12 cellular contexts compared by ENCODE assay signal in the genomic region with DNA sequence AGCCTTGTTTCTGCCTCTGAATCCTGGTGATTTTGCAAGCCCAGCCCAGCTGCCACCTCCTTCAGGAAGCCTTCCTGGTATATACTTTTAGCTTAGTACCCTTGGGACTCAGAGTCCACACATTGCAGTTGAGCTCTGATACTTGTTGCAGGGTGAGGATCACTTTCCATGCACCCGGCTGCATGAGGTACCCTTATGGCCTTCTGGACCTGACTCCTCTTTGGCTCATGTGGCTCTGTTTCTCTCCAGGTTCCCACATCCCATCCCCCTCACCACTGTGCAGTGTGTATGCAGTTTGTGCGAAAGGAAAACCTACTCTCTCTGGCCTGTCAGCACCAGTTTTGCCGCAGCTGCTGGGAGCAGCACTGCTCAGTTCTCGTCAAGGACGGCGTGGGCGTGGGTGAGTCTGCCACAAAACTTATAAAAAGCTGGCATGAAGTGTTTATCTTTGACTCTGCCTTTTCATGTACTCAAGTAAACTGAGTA. TPM values are rescaled to one million over a fixed set of nuclear protein-coding genes. Genes with fewer than 3 reads are reported as not detected.
DNase-seq lines count a peak whose midpoint lies in the region; ATAC-seq and TF ChIP-seq lines count a peak whose summit lies in the region.
"Had no signal": no experiment of that assay in that cellular context is flagged by ENCODE, and none has a peak within 500 bp of the region (broad histone marks: within the 10 kb centered on the region; RNA-seq: fewer than 3 reads in every experiment).

No MANE protein-coding gene starts in this region.

- peak; percentile 25 for DNase-seq in GM23248
- DNase-seq in activated CD8-positive, alpha-beta T cell treated with anti-CD3 and anti-CD28 coated beads, Interleukin-2, amount 10 ng/mL, durations not matched to agents 7 days and 5 days = no peak
- peak in 3 of 5 donors; percentile 20 to 52 (median 41) for DNase-seq in ovary
- DNase-seq in NCI-H2107 (lab: John Stamatoyannopoulos, UW) = no peak
- DNase-seq in cerebellar nuclear complex (lab: John Stamatoyannopoulos, UW) = no peak
- DNase-seq: activated CD8-positive, alpha-beta memory T cell treated with anti-CD3 and anti-CD28 coated beads for 24 hours; foreskin melanocyte; lower lobe of right lung; NCI-H524 treated with DMSO at 0.1 percent for 48 hours; stimulated activated naive CD8-positive, alpha-beta T cell treated with anti-CD3 and anti-CD28 coated beads, Interleukin-15, amount 100 ng/mL, for 72 hours had no signal

- H3K9me2 ChIP-seq in GM23248 (ENCODE audit: insufficient read depth) = no peaks in the 10 kb centered on the region

- H3K36me3 ChIP-seq in GM23248 (ENCODE audit: low read depth) (peaks cover 51% of the 10 kb centered on the region), ovary (no peaks in the 10 kb centered on the region)

- H3K4me2 ChIP-seq in GM23248 (ENCODE audit: unreplicated experiment) = no peak overlapping the region

- CTCF ChIA-PET in activated CD8-positive, alpha-beta T cell treated with anti-CD3 and anti-CD28 coated beads, Interleukin-2, amount 10 ng/mL, durations not matched to agents 7 days and 5 days (lab: Charles Lee) = interaction anchor here (1.6 kb wide), 1 partner anchor 227 kb away, joined by 7 read pairs; no protein-coding TSS in a partner anchor

- WGBS in GM23248 (ENCODE audit: low coverage in 1 of 2, low lambda C conversion rate in 2 of 2, missing lambda C conversion rate in 2 of 2), 2 experiments = 91 to 93% methylated on average over 7 of the region's 7 CpGs
- 42 to 70% (median 49%) methylated on average over 7 of the region's 7 CpGs for WGBS in ovary, 3 donors

- no peak for ATAC-seq in activated CD8-positive, alpha-beta T cell treated with anti-CD3 and anti-CD28 coated beads, Interleukin-2, amount 10 ng/mL, durations not matched to agents 7 days and 5 days
- ATAC-seq in HG02678 (IDR thresholded peaks at IDR 0.05; ENCODE audit: unreplicated experiment) = no peak
- ATAC-seq: right lobe of liver; stimulated activated naive CD8-positive, alpha-beta T cell treated with anti-CD3 and anti-CD28 coated beads, Interleukin-15, amount 100 ng/mL, for 72 hours had no signal

- POLR2A ChIA-PET in activated CD8-positive, alpha-beta T cell treated with anti-CD3 and anti-CD28 coated beads, Interleukin-2, amount 10 ng/mL, durations not matched to agents 7 days and 5 days (lab: Charles Lee) = interaction anchor here (0.6 kb wide), 1 partner anchor 310 kb away, joined by 3 read pairs; no protein-coding TSS in a partner anchor

- no peak overlapping the region for H3K9ac ChIP-seq in GM23248

- intact Hi-C loops in ovary (cut with DNase I) = no loop called here

- H3K4me3 ChIP-seq in GM23248 (no peak overlapping the region), ovary (no peak overlapping the region)
- H3K4me3 ChIP-seq: lower lobe of right lung, right lobe of liver had no signal

- H3K4me3 Mint-ChIP-seq in activated CD8-positive, alpha-beta T cell treated with anti-CD3 and anti-CD28 coated beads, Interleukin-2, amount 10 ng/mL, durations not matched to agents 7 days and 5 days = no peak overlapping the region
- H3K4me3 Mint-ChIP-seq: stimulated activated naive CD8-positive, alpha-beta T cell treated with anti-CD3 and anti-CD28 coated beads, Interleukin-15, amount 100 ng/mL, for 72 hours had no signal

- peaks cover 14% of the 10 kb centered on the region; the same call in 1 of the 2 replicates for H3K79me2 ChIP-seq in GM23248 (ENCODE audit: insufficient read depth)

- TF ChIP-seq EP300 in ovary (IDR thresholded peaks at IDR 0.05) = no peak

- no peak overlapping the region for H2AFZ ChIP-seq in GM23248

- H3K9me3 ChIP-seq in GM23248 (ENCODE audit: low read depth) (no peaks in the 10 kb centered on the region), ovary (no peaks in the 10 kb centered on the region)
- H3K9me3 ChIP-seq: lower lobe of right lung, right lobe of liver had no signal

- no peaks in the 10 kb centered on the region for H3K27me3 Mint-ChIP-seq in activated CD8-positive, alpha-beta T cell treated with anti-CD3 and anti-CD28 coated beads, Interleukin-2, amount 10 ng/mL, durations not matched to agents 7 days and 5 days (ENCODE audit: low read depth)
- H3K27me3 Mint-ChIP-seq: stimulated activated naive CD8-positive, alpha-beta T cell treated with anti-CD3 and anti-CD28 coated beads, Interleukin-15, amount 100 ng/mL, for 72 hours had no signal

- peaks cover 5% of the 10 kb centered on the region; the same call in 1 of the 2 replicates for H3F3A ChIP-seq in GM23248 (ENCODE audit: insufficient read depth)

- H3K27ac ChIP-seq in GM23248 (no peak overlapping the region), ovary (no peak overlapping the region)
- H3K27ac ChIP-seq: lower lobe of right lung, right lobe of liver had no signal

- H3K27me3 ChIP-seq in GM23248 (replicated peaks; ENCODE audit: insufficient read depth) (no peaks in the 10 kb centered on the region), ovary (no peaks in the 10 kb centered on the region)
- H3K27me3 ChIP-seq: right lobe of liver had no signal

- H3K27ac Mint-ChIP-seq in activated CD8-positive, alpha-beta T cell treated with anti-CD3 and anti-CD28 coated beads, Interleukin-2, amount 10 ng/mL, durations not matched to agents 7 days and 5 days = peak overlapping the region; percentile 60

- no peak for TF ChIP-seq POLR2A in ovary (IDR thresholded peaks at IDR 0.05)

- in situ Hi-C loops in GM23248 (cut with MboI) = no loop called here

- TF ChIP-seq CTCF in ovary (IDR thresholded peaks at IDR 0.05) = no peak

- H3K36me3 Mint-ChIP-seq in activated CD8-positive, alpha-beta T cell treated with anti-CD3 and anti-CD28 coated beads, Interleukin-2, amount 10 ng/mL, durations not matched to agents 7 days and 5 days (ENCODE audit: low read depth) = peaks cover 54% of the 10 kb centered on the region

- no peaks in the 10 kb centered on the region for H3K9me3 Mint-ChIP-seq in activated CD8-positive, alpha-beta T cell treated with anti-CD3 and anti-CD28 coated beads, Interleukin-2, amount 10 ng/mL, durations not matched to agents 7 days and 5 days (ENCODE audit: insufficient read depth)
- H3K9me3 Mint-ChIP-seq: stimulated activated naive CD8-positive, alpha-beta T cell treated with anti-CD3 and anti-CD28 coated beads, Interleukin-15, amount 100 ng/mL, for 72 hours had no signal

- no peaks in the 10 kb centered on the region for H4K20me1 ChIP-seq in GM23248 (ENCODE audit: insufficient read depth)

- H3K4me1 ChIP-seq in GM23248 (ENCODE audit: insufficient read depth) (no peaks in the 10 kb centered on the region), ovary (ENCODE audit: insufficient read depth) (peaks cover 4% of the 10 kb centered on the region)
- H3K4me1 ChIP-seq: lower lobe of right lung, right lobe of liver had no signal

- H3K4me1 Mint-ChIP-seq in activated CD8-positive, alpha-beta T cell treated with anti-CD3 and anti-CD28 coated beads, Interleukin-2, amount 10 ng/mL, durations not matched to agents 7 days and 5 days (ENCODE audit: low read depth) = peaks cover 6% of the 10 kb centered on the region

RNA-seq across cellular contexts. Expression of a gene that starts 23.1 kb away (rescaled TPM):
- total RNA-seq in GM23248 (2014; rRNA removed; shearing (Covaris generic)) = 38.3 and 53.6 TPM in 2 replicates
- 29.7 and 30.4 TPM in 2 replicates for polyA plus RNA-seq in GM23248 (2016; fragmentation: Nextera tagmentation; extraction: Ambion mirVana)
- total RNA-seq in activated CD8-positive, alpha-beta T cell treated with anti-CD3 and anti-CD28 coated beads, Interleukin-2, amount 10 ng/mL, durations not matched to agents 7 days and 5 days = 10 to 100 TPM; 35.2 to 39.6 TPM
- 100 to 1,000 TPM in 1 of 7 donors, 10 to 100 TPM in 6; 31.5 to 125 (median 46.5) TPM for total RNA-seq in ovary
- 10 to 100 TPM; 16.6 to 33.5 TPM for polyA plus RNA-seq in ovary

RNA-seq across cellular contexts. Expression of a gene that starts 40.3 kb away (rescaled TPM):
- 56.1 and 60.8 TPM in 2 replicates for total RNA-seq in GM23248 (2014; rRNA removed; shearing (Covaris generic))
- polyA plus RNA-seq in GM23248 (2016; fragmentation: Nextera tagmentation; extraction: Ambion mirVana) (50.3 and 51.3 TPM in 2 replicates), ovary (100 to 1,000 TPM; 109 to 196 TPM)
- 100 to 1,000 TPM; 134 to 140 TPM for total RNA-seq in activated CD8-positive, alpha-beta T cell treated with anti-CD3 and anti-CD28 coated beads, Interleukin-2, amount 10 ng/mL, durations not matched to agents 7 days and 5 days
- total RNA-seq in ovary = 100 to 1,000 TPM; 116 to 289 (median 230) TPM

RNA-seq across cellular contexts. Expression of a gene that starts 48.3 kb away (rescaled TPM):
- total RNA-seq in GM23248 (2014; rRNA removed; shearing (Covaris generic)) = 80.8 and 102 TPM in 2 replicates
- polyA plus RNA-seq in GM23248 (2016; fragmentation: Nextera tagmentation; extraction: Ambion mirVana) (48.4 and 59.7 TPM in 2 replicates), ovary (10 to 100 TPM; 39.6 to 75.3 TPM)
- 100 to 1,000 TPM; 102 to 112 TPM for total RNA-seq in activated CD8-positive, alpha-beta T cell treated with anti-CD3 and anti-CD28 coated beads, Interleukin-2, amount 10 ng/mL, durations not matched to agents 7 days and 5 days
- 10 to 100 TPM; 66.8 to 95.7 (median 72.0) TPM for total RNA-seq in ovary

RNA-seq across cellular contexts. Expression of a gene that starts 51.5 kb away (rescaled TPM):
- total RNA-seq in GM23248 (2014; rRNA removed; shearing (Covaris generic)) = 65.3 and 88.9 TPM in 2 replicates
- polyA plus RNA-seq in GM23248 (2016; fragmentation: Nextera tagmentation; extraction: Ambion mirVana) (40.2 and 43.3 TPM in 2 replicates), ovary (10 to 100 TPM; 23.0 to 33.1 TPM)
- 10 to 100 TPM; 24.7 to 25.4 TPM for total RNA-seq in activated CD8-positive, alpha-beta T cell treated with anti-CD3 and anti-CD28 coated beads, Interleukin-2, amount 10 ng/mL, durations not matched to agents 7 days and 5 days
- total RNA-seq in ovary = 10 to 100 TPM; 21.1 to 74.9 (median 27.5) TPM

RNA-seq across cellular contexts. Expression of a gene that starts 55.0 kb away (rescaled TPM):
- 129 and 132 TPM in 2 replicates for total RNA-seq in GM23248 (2014; rRNA removed; shearing (Covaris generic))
- 211 and 218 TPM in 2 replicates for polyA plus RNA-seq in GM23248 (2016; fragmentation: Nextera tagmentation; extraction: Ambion mirVana)
- 10 to 100 TPM; 92.1 to 93.7 TPM for total RNA-seq in activated CD8-positive, alpha-beta T cell treated with anti-CD3 and anti-CD28 coated beads, Interleukin-2, amount 10 ng/mL, durations not matched to agents 7 days and 5 days
- total RNA-seq in ovary = 100 to 1,000 TPM in 3 of 7 donors, 10 to 100 TPM in 4; 77.4 to 132 (median 96.3) TPM
- polyA plus RNA-seq in ovary = 10 to 100 TPM; 43.2 to 72.6 TPM

Comparison
In these comparisons a context has a peak if more than half of its experiments do, and no peak if none do; other contexts are left out.
1. DNase-seq: peak in GM23248 (single experiment) and ovary (3 of 5); none in activated CD8-positive, alpha-beta T cell treated with anti-CD3 and anti-CD28 coated beads, Interleukin-2, amount 10 ng/mL, durations not matched to agents 7 days and 5 days (single experiment), NCI-H2107 (single experiment) and cerebellar nuclear complex (0 of 2).